Comparison of ENCODE assay signal across 16 cellular contexts in genomic region chr11:134738581-134738980, GRCh38.
A peak's percentile ranks its signal among the peaks of the same experiment; 100 is the strongest.
DNase-seq lines count a peak whose midpoint lies in the region; ATAC-seq, FAIRE-seq and TF ChIP-seq lines count a peak whose summit lies in the region.
"Had no signal": no experiment of that assay in that cellular context is flagged by ENCODE, and none has a peak within 500 bp of the region (broad histone marks: within the 10 kb centered on the region; RNA-seq: fewer than 3 reads in every experiment).

No MANE protein-coding gene starts in this region.

- no peaks in the 10 kb centered on the region for H3K79me1 ChIP-seq in mesendoderm (ENCODE audit: low read length)
- no peaks in the 10 kb centered on the region for H3K79me1 ChIP-seq in trophoblast cell (ENCODE audit: low read length)

- H3K27ac ChIP-seq in mesendoderm (ENCODE audit: low read depth, low read length): no peak overlapping the region
- H3K27ac ChIP-seq in trophoblast cell (ENCODE audit: low read depth, low read length): no peak overlapping the region
- no peak overlapping the region for H3K27ac ChIP-seq in PC-3 (ENCODE audit: low read length)

- intact Hi-C loops in PC-3 (cut with micrococcal nuclease): no loop called here

- no peak overlapping the region for H4K8ac ChIP-seq in mesendoderm (ENCODE audit: low read depth, low read length)
- no peak overlapping the region for H4K8ac ChIP-seq in trophoblast cell (ENCODE audit: low read depth, low read length)

- H4K5ac ChIP-seq in mesendoderm (ENCODE audit: low read length): no peak overlapping the region

- H4K91ac ChIP-seq in trophoblast cell (ENCODE audit: low read depth, low read length): no peak overlapping the region

- H2AK5ac ChIP-seq in mesendoderm (ENCODE audit: low read length) (no peak overlapping the region), trophoblast cell (ENCODE audit: low read length) (no peak overlapping the region)

- H2BK15ac ChIP-seq in mesendoderm (replicated peaks; ENCODE audit: low read depth): no peak overlapping the region

- H3K27me3 ChIP-seq in bronchial epithelial cell (ENCODE audit: control insufficient read depth, insufficient read depth, low read length) (no peaks in the 10 kb centered on the region), mesendoderm (ENCODE audit: insufficient read depth, low read length, poor library complexity) (no peaks in the 10 kb centered on the region), trophoblast cell (ENCODE audit: insufficient read depth, low read length) (no peaks in the 10 kb centered on the region), PC-3 (ENCODE audit: low read length) (no peaks in the 10 kb centered on the region)

- H3K9me3 ChIP-seq in trophoblast cell (ENCODE audit: insufficient read depth, low read depth, low read length): peaks cover 11% of the 10 kb centered on the region
- no peaks in the 10 kb centered on the region for H3K9me3 ChIP-seq in PC-3 (ENCODE audit: low read length)

- H3K9ac ChIP-seq in mesendoderm (ENCODE audit: low read length) (no peak overlapping the region), trophoblast cell (ENCODE audit: low read length) (no peak overlapping the region), PC-3 (ENCODE audit: low read length) (no peak overlapping the region)

- no peak for ATAC-seq in PC-3
- ATAC-seq: HCT116 had no signal

- H4K12ac ChIP-seq in trophoblast cell (ENCODE audit: low read depth, low read length): no peak overlapping the region

- TF ChIP-seq CTCF in bronchial epithelial cell (IDR thresholded peaks at IDR 0.05; ENCODE audit: insufficient read depth, low read length, severe bottlenecking) (no peak), PC-3 (conservative IDR thresholded peaks at IDR 0.05; ENCODE audit: low read depth, low read length) (no peak)

- DNase-seq in bronchial epithelial cell (ENCODE audit: low read depth) (no peak), mesendoderm (no peak), trophoblast cell (no peak), PC-3 (no peak), kidney glomerular epithelial cell (lab: John Stamatoyannopoulos, UW) (no peak)
- DNase-seq in activated T-cell treated with anti-CD3 and anti-CD28 coated beads, Interleukin-2, amount 50 U/mL, for 1 hour: no peak
- DNase-seq: C1 segment of cervical spinal cord; Calu3; CD4-positive, alpha-beta memory T cell; COR-L47; DMS153; DND-41; H9 had no signal

- WGBS in mesendoderm (ENCODE audit: extremely low coverage, insufficient coverage, low lambda C conversion rate): no CpG with 5 or more reads among the region's 22 CpGs
- no CpG with 5 or more reads among the region's 22 CpGs for WGBS in trophoblast cell (ENCODE audit: extremely low coverage, insufficient coverage, insufficient read length)

- H4K20me1 ChIP-seq in PC-3 (ENCODE audit: low read length): no peaks in the 10 kb centered on the region

- H3K36me3 ChIP-seq in bronchial epithelial cell (ENCODE audit: control insufficient read depth, insufficient read depth, low read length) (no peaks in the 10 kb centered on the region), mesendoderm (ENCODE audit: control insufficient read depth, insufficient read depth, low read length) (no peaks in the 10 kb centered on the region), trophoblast cell (ENCODE audit: control insufficient read depth in 1 of 2, insufficient read depth in 2 of 2, low read length in 2 of 2) (no peaks in the 10 kb centered on the region), PC-3 (ENCODE audit: low read depth, low read length) (no peaks in the 10 kb centered on the region)

- H3K4me3 ChIP-seq in bronchial epithelial cell (ENCODE audit: low read depth, low read length): no peak overlapping the region
- H3K4me3 ChIP-seq in mesendoderm (ENCODE audit: low read length): no peak overlapping the region
- no peak overlapping the region for H3K4me3 ChIP-seq in trophoblast cell (ENCODE audit: low read depth, low read length)
- H3K4me3 ChIP-seq in PC-3 (ENCODE audit: low read length): no peak overlapping the region

- no TSS peak for BruUV-seq in PC-3 (replicated peaks; lab: Mats Ljungman, UMichigan)

- POLR2A ChIA-PET in PC-3 (lab: Charles Lee; ENCODE audit: unreplicated experiment): no interaction called here

- H3K4me2 ChIP-seq in mesendoderm (ENCODE audit: low read length) (no peak overlapping the region), trophoblast cell (ENCODE audit: low read length) (no peak overlapping the region), PC-3 (ENCODE audit: low read length) (no peak overlapping the region)

- no peak overlapping the region for H2BK12ac ChIP-seq in trophoblast cell (ENCODE audit: low read length)

- H3K9me2 ChIP-seq in PC-3 (replicated peaks; ENCODE audit: low read length): no peaks in the 10 kb centered on the region

- H3K23ac ChIP-seq in mesendoderm (ENCODE audit: low read length) (no peak overlapping the region), trophoblast cell (ENCODE audit: low read length) (no peak overlapping the region)

- H2AFZ ChIP-seq in trophoblast cell (ENCODE audit: insufficient read depth, low read length, poor library complexity) (no peak overlapping the region), PC-3 (ENCODE audit: low read length) (no peak overlapping the region)

- H2BK5ac ChIP-seq in mesendoderm (ENCODE audit: low read length): no peak overlapping the region
- no peak overlapping the region for H2BK5ac ChIP-seq in trophoblast cell (ENCODE audit: low read depth, low read length, poor library complexity)

- CTCF ChIA-PET in PC-3 (lab: Charles Lee): no interaction called here

- peak; percentile 99 for FAIRE-seq in bronchial epithelial cell (lab: Jason Lieb, UNC)
- FAIRE-seq: G401.6, GM19239 had no signal

- peak overlapping the region; percentile 30 for H3K14ac ChIP-seq in trophoblast cell (ENCODE audit: low read length)

- H3K4ac ChIP-seq in mesendoderm (ENCODE audit: low read depth, low read length) (no peak overlapping the region), trophoblast cell (ENCODE audit: low read depth, low read length) (no peak overlapping the region)

- no peaks in the 10 kb centered on the region for H3F3A ChIP-seq in PC-3 (ENCODE audit: low read length, unreplicated experiment)

- H3K18ac ChIP-seq in mesendoderm (ENCODE audit: low read length) (no peak overlapping the region), trophoblast cell (ENCODE audit: low read length) (peak overlapping the region; percentile 2)

- no peaks in the 10 kb centered on the region for H3K79me2 ChIP-seq in mesendoderm (ENCODE audit: control insufficient read depth, insufficient read depth, low read length)
- H3K79me2 ChIP-seq in trophoblast cell (ENCODE audit: control insufficient read depth, insufficient read depth, low read length, poor library complexity): no peaks in the 10 kb centered on the region
- H3K79me2 ChIP-seq in PC-3 (ENCODE audit: low read length): no peaks in the 10 kb centered on the region

- no peak overlapping the region for H2BK120ac ChIP-seq in mesendoderm (ENCODE audit: low read depth, low read length)
- H2BK120ac ChIP-seq in trophoblast cell (ENCODE audit: insufficient read depth, low read length, poor library complexity): no peak overlapping the region

- H3K4me1 ChIP-seq in mesendoderm (ENCODE audit: control insufficient read depth, low read depth, low read length): peaks cover 4% of the 10 kb centered on the region
- peaks cover 0 to 8% of the 10 kb centered on the region in 2 experiments for H3K4me1 ChIP-seq in trophoblast cell (ENCODE audit: control insufficient read depth in 1 of 2, insufficient read depth in 2 of 2, low read length in 2 of 2)
- no peaks in the 10 kb centered on the region for H3K4me1 ChIP-seq in PC-3 (ENCODE audit: insufficient read depth, low read length)

- peak overlapping the region; percentile 10 for H3K56ac ChIP-seq in mesendoderm (ENCODE audit: low read length)
